Comparison of ENCODE assay signal across 10 cellular contexts in the genomic region with DNA sequence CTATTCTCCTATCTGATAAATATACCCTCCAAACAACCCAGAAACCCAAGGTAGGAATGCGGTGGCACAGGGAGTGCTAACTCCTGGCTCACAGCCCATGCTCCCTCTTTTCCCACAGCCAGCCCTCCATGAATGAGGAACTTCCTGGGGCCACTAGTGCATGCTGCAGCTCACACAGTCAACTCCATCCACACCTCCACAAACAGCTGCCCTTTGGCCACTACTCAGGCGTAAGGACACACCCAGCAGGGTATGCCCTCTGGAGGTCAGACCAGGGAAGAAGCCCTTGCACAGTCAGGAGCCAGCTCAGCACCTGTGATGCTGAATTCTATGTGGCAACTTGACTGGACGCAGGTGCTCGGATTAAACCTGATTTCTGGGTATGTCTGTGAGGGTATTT.
DNase-seq lines count a peak whose midpoint lies in the region; ATAC-seq, FAIRE-seq and TF ChIP-seq lines count a peak whose summit lies in the region.
"Had no signal": no experiment of that assay in that cellular context is flagged by ENCODE, and none has a peak within 500 bp of the region (broad histone marks: within the 10 kb centered on the region; RNA-seq: fewer than 3 reads in every experiment).

No MANE protein-coding gene starts in this region.

- ATAC-seq in A549 (peak; percentile 44 to 75; a peak in 5 of 6 replicates), HG03469 (IDR thresholded peaks at IDR 0.05; ENCODE audit: unreplicated experiment) (no peak), HG03520 (IDR thresholded peaks at IDR 0.05; ENCODE audit: unreplicated experiment) (no peak)
- ATAC-seq: natural killer cell treated with Interleukin-12 subunit alpha and Interleukin-12 subunit beta and Interleukin-15 and Interleukin-18, amount 100 ng/mL, for 72 hours had no signal

- no peak for TF ChIP-seq POLR2A in A549 (IDR thresholded peaks at IDR 0.05; ENCODE audit: low read length)
- no peak for TF ChIP-seq POLR2A in uterus (IDR thresholded peaks at IDR 0.05)

- 77% methylated on average over 4 of the region's 4 CpGs for WGBS in A549 (ENCODE audit: missing lambda C conversion rate)

- POLR2A ChIA-PET in A549 (lab: Yijun Ruan, JAX) = no interaction called here

- H3K9me3 ChIP-seq in A549 (no peaks in the 10 kb centered on the region), uterus (no peaks in the 10 kb centered on the region)

- H3K27ac ChIP-seq in A549 (peak overlapping the region in 1 of 2 experiments; percentile 9; a peak in 2 of 6 replicates), uterus (no peak overlapping the region)

- no peak for FAIRE-seq in A549 (lab: Jason Lieb, UNC)

- H3K36me3 ChIP-seq in uterus = no peaks in the 10 kb centered on the region

- CTCF ChIA-PET in A549 (lab: Yijun Ruan, JAX) = interaction anchor here (0.6 to 2.1 kb wide), 8 partner anchors 8 to 763 kb away, joined by 3 to 7 read pairs (median 4); a partner anchor contains a TSS

- no peak for TF ChIP-seq EP300 in A549 (IDR thresholded peaks at IDR 0.05)

- H3K4me3 ChIP-seq in A549 = no peak overlapping the region
- H3K4me3 ChIP-seq in GM12865 (ENCODE audit: low read depth, low read length) = no peak overlapping the region
- H3K4me3 ChIP-seq in uterus = no peak overlapping the region

- DNase-seq in A549 (ENCODE audit: low read depth in 1 of 2, low spot score in 1 of 2) (peak; percentile 25 to 63), GM12865 (ENCODE audit: low read depth) (peak; percentile 44), OCI-M1 (lab: John Stamatoyannopoulos, UW) (peak; percentile 12), iPS-NIHi11 (ENCODE audit: low spot score) (peak; percentile 54), uterus (no peak), EL (no peak)
- DNase-seq: activated naive CD8-positive, alpha-beta T cell treated with anti-CD3 and anti-CD28 coated beads, Interleukin-2, amount 10 ng/mL, durations not matched to agents 7 days and 5 days had no signal

- no peak overlapping the region for H3K4me2 ChIP-seq in A549

- H3K27me3 ChIP-seq in uterus = no peaks in the 10 kb centered on the region

- H3K4me1 ChIP-seq in A549 = peaks cover 24% of the 10 kb centered on the region
- no peaks in the 10 kb centered on the region for H3K4me1 ChIP-seq in uterus

- TF ChIP-seq RAD21 in A549 (conservative IDR thresholded peaks at IDR 0.05 in 1 of 2, IDR thresholded peaks at IDR 0.05 in 1 of 2) = peak; percentile 27 to 42; a peak in 3 of 5 replicates

- intact Hi-C loops in uterus (cut with DNase I; ENCODE audit: low total_unique reads) = no loop called here

- TF ChIP-seq CTCF in A549 (IDR thresholded peaks at IDR 0.05) = no peak; the same call in 2 of the 3 replicates
- TF ChIP-seq CTCF in GM12865 (IDR thresholded peaks at IDR 0.05; ENCODE audit: insufficient read depth, low read depth, low read length, missing control alignments) = peak; percentile 33
- no peak for TF ChIP-seq CTCF in uterus (IDR thresholded peaks at IDR 0.05)

TF ChIP-seq in A549, 52 proteins besides CTCF, POLR2A, EP300 and RAD21:
- TF ChIP-seq HOXB13 (CRISPR knock-in tag; IDR thresholded peaks at IDR 0.05; ENCODE audit: low read depth) (no peak), MAFK (IDR thresholded peaks at IDR 0.05; ENCODE audit: partially characterized antibody) (peak; percentile 8)

Comparison
In these comparisons a context has a peak if more than half of its experiments do, and no peak if none do; other contexts are left out.
1. ATAC-seq: peak in A549 (2 of 2); none in HG03469 (single experiment) and HG03520 (single experiment).
2. DNase-seq: peak in A549 (2 of 2), GM12865 (single experiment), OCI-M1 (single experiment) and iPS-NIHi11 (single experiment); none in uterus (0 of 2) and EL (single experiment).